ENCODE assay signal across 34 cellular contexts in genomic region chr2:119465687-119466086, GRCh38. TPM values are rescaled to one million over a fixed set of nuclear protein-coding genes. Genes with fewer than 3 reads are reported as not detected.
"Had no signal": no experiment of that assay in that cellular context is flagged by ENCODE, and none has a peak within 500 bp of the region (broad histone marks: within the 10 kb centered on the region; RNA-seq: fewer than 3 reads in every experiment).

No MANE protein-coding gene starts in this region.

- H3K4me3 ChIP-seq: coronary artery, esophagus muscularis mucosa, gastrocnemius medialis had no signal

- H3K36me3 ChIP-seq: brain microvascular endothelial cell, esophagus muscularis mucosa, gastrocnemius medialis, WERI-Rb-1 had no signal

- H3K9me3 Mint-ChIP-seq: activated B cell treated with CpG ODN at 0.5 μM for 24 hours; activated CD8-positive, alpha-beta T cell treated with anti-CD3 and anti-CD28 coated beads for 36 hours; activated T-cell treated with anti-CD3 and anti-CD28 coated beads, Interleukin-2, amount 50 U/mL, for 4 hours; activated T-helper 17 cell treated with anti-CD3 and anti-CD28 coated beads, Interleukin-2, amount 50 U/mL, for 72 hours; central memory CD8-positive, alpha-beta T cell; effector memory CD8-positive, alpha-beta T cell; T-helper 2 cell treated with Interferon-gamma antibody and Interleukin-4, amounts not matched to agents 5 μg/mL and 100 μg/mL, for 36 hours had no signal

- H3K9me3 ChIP-seq: esophagus muscularis mucosa, gastrocnemius medialis had no signal

- DNase-seq: activated B cell treated with CpG ODN at 0.5 μM for 24 hours; activated CD4-positive, alpha-beta T cell treated with anti-CD3 and anti-CD28 coated beads for 48 hours; activated CD4-positive, alpha-beta T cell treated with anti-CD3 and anti-CD28 coated beads, Interleukin-2, amount 50 U/mL, for 1 hour; activated CD4-positive, alpha-beta T cell treated with anti-CD3 and anti-CD28 coated beads, Interleukin-2, amount 50 U/mL, for 48 hours; activated CD8-positive, alpha-beta memory T cell treated with anti-CD3 and anti-CD28 coated beads for 24 hours; activated CD8-positive, alpha-beta T cell treated with anti-CD3 and anti-CD28 coated beads for 36 hours; activated effector memory CD4-positive, alpha-beta T cell treated with Interleukin-2 at 50 U/mL for 16 hours; activated gamma-delta T cell treated with Interleukin-2 at 50 U/mL for 16 hours; activated naive CD4-positive, alpha-beta T cell treated with anti-CD3 and anti-CD28 coated beads, Interleukin-2, amount 50 U/mL, for 16 hours; activated naive CD4-positive, alpha-beta T cell treated with Interleukin-2 at 50 U/mL for 16 hours; activated T-cell treated with anti-CD3 and anti-CD28 coated beads, Interleukin-2, amount 50 U/mL, for 4 hours; amniotic stem cell; anterior cingulate cortex; brain microvascular endothelial cell; dermis blood vessel endothelial cell; effector CD4-positive, alpha-beta T cell; effector memory CD8-positive, alpha-beta T cell; erythroblast; foreskin keratinocyte; glutamatergic neuron; T-helper 1 cell; T-helper 17 cell; T1000; WERI-Rb-1 had no signal

- H3K4me1 ChIP-seq: foreskin keratinocyte had no signal

- ATAC-seq: activated CD4-positive, CD25-positive, alpha-beta regulatory T cell treated with anti-CD3 and anti-CD28 coated beads, Interleukin-2, amount 50 U/mL, for 24 hours; activated CD8-positive, alpha-beta T cell treated with anti-CD3 and anti-CD28 coated beads for 36 hours; activated T-cell treated with anti-CD3 and anti-CD28 coated beads, Interleukin-2, amount 50 U/mL, for 4 hours; activated T-helper 17 cell treated with anti-CD3 and anti-CD28 coated beads, Interleukin-2, amount 50 U/mL, for 72 hours; effector memory CD8-positive, alpha-beta T cell; T-helper 17 cell had no signal

- H3K36me3 Mint-ChIP-seq: activated naive CD8-positive, alpha-beta T cell had no signal

- FAIRE-seq: astrocyte had no signal

- H3K27me3 ChIP-seq: brain microvascular endothelial cell, esophagus muscularis mucosa, gastrocnemius medialis had no signal

- H3K4me1 Mint-ChIP-seq: activated B cell treated with CpG ODN at 0.5 μM for 24 hours; activated T-helper 17 cell treated with anti-CD3 and anti-CD28 coated beads, Interleukin-2, amount 50 U/mL, for 72 hours; central memory CD8-positive, alpha-beta T cell; T-helper 17 cell had no signal

- H3K27me3 Mint-ChIP-seq: activated naive CD8-positive, alpha-beta T cell; central memory CD8-positive, alpha-beta T cell had no signal

- H3K4me3 Mint-ChIP-seq: activated B cell treated with CpG ODN at 0.5 μM for 24 hours; activated CD8-positive, alpha-beta T cell treated with anti-CD3 and anti-CD28 coated beads for 36 hours; activated naive CD8-positive, alpha-beta T cell; activated T-cell treated with anti-CD3 and anti-CD28 coated beads, Interleukin-2, amount 50 U/mL, for 4 hours; activated T-helper 17 cell treated with anti-CD3 and anti-CD28 coated beads, Interleukin-2, amount 50 U/mL, for 72 hours; central memory CD8-positive, alpha-beta T cell; effector memory CD8-positive, alpha-beta T cell; T-helper 17 cell; T-helper 2 cell treated with Interferon-gamma antibody and Interleukin-4, amounts not matched to agents 5 μg/mL and 100 μg/mL, for 36 hours had no signal

- H3K27ac Mint-ChIP-seq: activated B cell treated with CpG ODN at 0.5 μM for 24 hours; activated CD8-positive, alpha-beta T cell treated with anti-CD3 and anti-CD28 coated beads for 36 hours; activated naive CD8-positive, alpha-beta T cell; activated T-helper 17 cell treated with anti-CD3 and anti-CD28 coated beads, Interleukin-2, amount 50 U/mL, for 72 hours; effector memory CD8-positive, alpha-beta T cell; T-helper 17 cell; T-helper 2 cell treated with Interferon-gamma antibody and Interleukin-4, amounts not matched to agents 5 μg/mL and 100 μg/mL, for 36 hours had no signal

- H3K27ac ChIP-seq: brain microvascular endothelial cell, coronary artery, esophagus muscularis mucosa, foreskin keratinocyte, gastrocnemius medialis, WERI-Rb-1 had no signal

RNA-seq across cellular contexts. Expression of gene TMEM37, which starts 34.0 kb away (rescaled TPM):
- total RNA-seq: activated CD8-positive, alpha-beta T cell treated with anti-CD3 and anti-CD28 coated beads for 36 hours; activated T-helper 17 cell treated with anti-CD3 and anti-CD28 coated beads, Interleukin-2, amount 50 U/mL, for 72 hours; bronchial epithelial cell; T-helper 17 cell had no signal

RNA-seq across cellular contexts. Expression of gene SCTR, which starts 58.6 kb away (rescaled TPM):
- total RNA-seq: activated B cell treated with CpG ODN at 0.5 μM for 24 hours; activated CD8-positive, alpha-beta T cell treated with anti-CD3 and anti-CD28 coated beads for 36 hours; activated T-cell treated with anti-CD3 and anti-CD28 coated beads, Interleukin-2, amount 50 U/mL, for 4 hours; activated T-helper 17 cell treated with anti-CD3 and anti-CD28 coated beads, Interleukin-2, amount 50 U/mL, for 72 hours; astrocyte; bronchial epithelial cell; dermis blood vessel endothelial cell; esophagus muscularis mucosa; foreskin keratinocyte; gastrocnemius medialis; T-helper 17 cell had no signal
- polyA plus RNA-seq: foreskin keratinocyte had no signal
